ENCODE assay signal across 19 cellular contexts in the genomic region with DNA sequence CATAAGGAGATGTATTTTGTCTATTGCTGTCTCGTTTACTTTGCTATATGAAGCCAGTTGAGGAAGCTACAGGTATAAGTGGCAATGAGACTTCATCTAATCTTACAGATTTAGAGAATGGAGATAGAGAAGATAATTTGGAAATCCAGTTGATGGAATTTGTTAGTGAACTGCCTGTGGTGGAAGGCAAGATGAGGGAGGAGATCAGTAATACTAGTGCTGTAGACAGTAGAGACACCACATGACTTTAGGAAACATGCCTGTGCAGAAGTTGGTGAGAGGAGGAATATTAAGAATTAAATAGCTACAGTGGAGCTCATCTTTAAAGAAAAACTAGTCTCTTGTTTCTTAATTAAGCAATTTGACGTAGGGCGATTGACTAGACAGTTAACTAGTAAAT. TPM values are rescaled to one million over a fixed set of nuclear protein-coding genes. Genes with fewer than 3 reads are reported as not detected.
DNase-seq lines count a peak whose midpoint lies in the region; ATAC-seq and TF ChIP-seq lines count a peak whose summit lies in the region.
"Had no signal": no experiment of that assay in that cellular context is flagged by ENCODE, and none has a peak within 500 bp of the region (broad histone marks: within the 10 kb centered on the region; RNA-seq: fewer than 3 reads in every experiment).

No MANE protein-coding gene starts in this region.

- TF ChIP-seq CTCF in GM23338 (conservative IDR thresholded peaks at IDR 0.05; ENCODE audit: low read depth in 2 of 2) (no peak), VCaP (conservative IDR thresholded peaks at IDR 0.05) (no peak)

- H3K4me3 Mint-ChIP-seq in GM23338 = no peak overlapping the region
- H3K4me3 Mint-ChIP-seq: mesothelial cell of epicardium; stimulated activated naive B cell treated with anti-CD40 and anti-IgM and Interleukin-4, amounts not matched to agents 10 μg/mL and 1 μg/mL and 100 μg/mL, for 72 hours had no signal

- H3K9me3 ChIP-seq in BLaER1 = no peaks in the 10 kb centered on the region
- no peaks in the 10 kb centered on the region for H3K9me3 ChIP-seq in mesodermal cell (ENCODE audit: control insufficient read depth, low read length)
- H3K9me3 ChIP-seq: ascending aorta, transverse colon had no signal

- peak overlapping the region; percentile 10; the same call in 1 of the 2 replicates for H3K27ac Mint-ChIP-seq in GM23338
- H3K27ac Mint-ChIP-seq: activated naive CD4-positive, alpha-beta T cell treated with anti-CD3 and anti-CD28 coated beads, Interleukin-2, amount 50 U/mL, for 72 hours; effector memory CD8-positive, alpha-beta T cell; natural killer cell; T-helper 17 cell had no signal

- H3K4me3 ChIP-seq in BLaER1 = no peak overlapping the region
- H3K4me3 ChIP-seq in GM23338 = no peak overlapping the region
- no peak overlapping the region for H3K4me3 ChIP-seq in mesodermal cell (ENCODE audit: extremely low read depth, insufficient read depth, low read length, poor library complexity, severe bottlenecking)
- H3K4me3 ChIP-seq: ascending aorta, transverse colon had no signal

- 92 to 96% methylated on average over 2 to 3 of the region's 3 CpGs for WGBS in mesodermal cell (ENCODE audit: insufficient coverage in 2 of 2), 2 experiments

- H3K27me3 ChIP-seq in BLaER1 (no peaks in the 10 kb centered on the region), GM23338 (ENCODE audit: insufficient read depth) (no peaks in the 10 kb centered on the region)
- H3K27me3 ChIP-seq: ascending aorta, transverse colon had no signal

- H3K27ac ChIP-seq in BLaER1 (no peak overlapping the region), GM23338 (ENCODE audit: low read depth) (peak overlapping the region; percentile 53; the same call in 1 of the 2 replicates), VCaP (peak overlapping the region; percentile 69), mesodermal cell (ENCODE audit: low read depth, low read length, severe bottlenecking) (peak overlapping the region; percentile 64)
- H3K27ac ChIP-seq: ascending aorta, transverse colon had no signal

- H3K4me1 ChIP-seq in BLaER1 (peaks cover 19% of the 10 kb centered on the region), GM23338 (ENCODE audit: insufficient read depth) (peaks cover 67% of the 10 kb centered on the region), mesodermal cell (ENCODE audit: control insufficient read depth, insufficient read depth, low read length, poor library complexity, severe bottlenecking) (no peaks in the 10 kb centered on the region)

- H3K27me3 Mint-ChIP-seq in GM23338 (ENCODE audit: insufficient read depth, low read depth, poor library complexity) = peaks cover 2% of the 10 kb centered on the region
- H3K27me3 Mint-ChIP-seq: stimulated activated naive B cell treated with anti-CD40 and anti-IgM and Interleukin-4, amounts not matched to agents 10 μg/mL and 1 μg/mL and 100 μg/mL, for 72 hours; T-helper 17 cell had no signal

- peaks cover 100% of the 10 kb centered on the region for H3K79me2 ChIP-seq in GM23338 (replicated peaks; ENCODE audit: insufficient read depth)

- H3K36me3 ChIP-seq in BLaER1 = peaks cover 42% of the 10 kb centered on the region
- no peaks in the 10 kb centered on the region for H3K36me3 ChIP-seq in GM23338 (ENCODE audit: insufficient read depth)
- no peaks in the 10 kb centered on the region for H3K36me3 ChIP-seq in mesodermal cell (ENCODE audit: control insufficient read depth, insufficient read depth, low read length)
- H3K36me3 ChIP-seq: transverse colon had no signal

- H2AFZ ChIP-seq in GM23338 = no peak overlapping the region

- H3K9me3 Mint-ChIP-seq in GM23338 = no peaks in the 10 kb centered on the region
- H3K9me3 Mint-ChIP-seq: activated naive CD4-positive, alpha-beta T cell treated with anti-CD3 and anti-CD28 coated beads, Interleukin-2, amount 50 U/mL, for 72 hours; effector memory CD8-positive, alpha-beta T cell; mesothelial cell of epicardium; natural killer cell; stimulated activated naive B cell treated with anti-CD40 and anti-IgM and Interleukin-4, amounts not matched to agents 10 μg/mL and 1 μg/mL and 100 μg/mL, for 72 hours had no signal

- H4K20me1 ChIP-seq in BLaER1 (peaks cover 100% of the 10 kb centered on the region), GM23338 (replicated peaks; ENCODE audit: insufficient read depth) (peaks cover 80% of the 10 kb centered on the region)

- DNase-seq in GM23338 (ENCODE audit: low spot score) = no peak
- no peak for DNase-seq in posterior vena cava (ENCODE audit: low spot score)
- no peak for DNase-seq in ACHN
- DNase-seq in SHP77 (lab: John Stamatoyannopoulos, UW) = no peak
- DNase-seq: natural killer cell, NCI-H2081 treated with DMSO at 0.1 percent for 48 hours, NCI-H524 treated with DMSO at 0.1 percent for 48 hours, posterior cingulate gyrus, Right ventricle myocardium superior, transverse colon had no signal

- H3K36me3 Mint-ChIP-seq in GM23338 (ENCODE audit: low read depth) = no peaks in the 10 kb centered on the region

- ATAC-seq in GM23338 = no peak

- H3K9me2 ChIP-seq in GM23338 (ENCODE audit: insufficient read depth) = no peaks in the 10 kb centered on the region

- H3F3A ChIP-seq in GM23338 (replicated peaks; ENCODE audit: low read depth) = no peaks in the 10 kb centered on the region

- H3K4me2 ChIP-seq in BLaER1 (peak overlapping the region; percentile 66), GM23338 (no peak overlapping the region)

- in situ Hi-C loops in ACHN (cut with HindIII; ENCODE audit: low pct_ligation_motif_present, low pct_unique_long_range_greater_than_20kb, low sequenced_read_pairs) = no loop called here

- intact Hi-C loops in posterior vena cava (cut with DNase I) = no loop called here

- H3K4me1 Mint-ChIP-seq in GM23338 = peaks cover 53% of the 10 kb centered on the region

- H3K9ac ChIP-seq in BLaER1 = no peak overlapping the region

TF ChIP-seq in GM23338, 12 proteins besides CTCF, POLR2A, EP300 and RAD21 (continues in another document):
- TF ChIP-seq EZH2 (IDR thresholded peaks at IDR 0.05; ENCODE audit: low read depth, unreplicated experiment) = no peak
- TF ChIP-seq ZNF114 (CRISPR knock-in tag; IDR thresholded peaks at IDR 0.05) = no peak
- no peak for TF ChIP-seq JUNB (IDR thresholded peaks at IDR 0.05; ENCODE audit: unreplicated experiment)
- no peak for TF ChIP-seq REST (IDR thresholded peaks at IDR 0.05; ENCODE audit: unreplicated experiment)
- no peak for TF ChIP-seq ETS1 (IDR thresholded peaks at IDR 0.05)

RNA-seq across cellular contexts. Expression of gene RBPJ, which starts 51.3 kb away (rescaled TPM):
- 205 and 212 TPM in 2 replicates for total RNA-seq in GM23338 (2014; rRNA removed; shearing (Covaris generic))
- 457 and 461 TPM in 2 replicates for polyA plus RNA-seq in GM23338 (2016; fragmentation: Nextera tagmentation; extraction: Ambion mirVana)
- 48.3 TPM for polyA plus RNA-seq in mesodermal cell (2013, experiment 1 of 2)
- 44.4 TPM for polyA plus RNA-seq in mesodermal cell (2013, experiment 2 of 2)
- 100 to 1,000 TPM in 1 of 2 donors, 10 to 100 TPM in 1; 78.4 to 116 TPM for total RNA-seq in posterior vena cava
